ENCODE assay signal across 19 cellular contexts in the genomic region with DNA sequence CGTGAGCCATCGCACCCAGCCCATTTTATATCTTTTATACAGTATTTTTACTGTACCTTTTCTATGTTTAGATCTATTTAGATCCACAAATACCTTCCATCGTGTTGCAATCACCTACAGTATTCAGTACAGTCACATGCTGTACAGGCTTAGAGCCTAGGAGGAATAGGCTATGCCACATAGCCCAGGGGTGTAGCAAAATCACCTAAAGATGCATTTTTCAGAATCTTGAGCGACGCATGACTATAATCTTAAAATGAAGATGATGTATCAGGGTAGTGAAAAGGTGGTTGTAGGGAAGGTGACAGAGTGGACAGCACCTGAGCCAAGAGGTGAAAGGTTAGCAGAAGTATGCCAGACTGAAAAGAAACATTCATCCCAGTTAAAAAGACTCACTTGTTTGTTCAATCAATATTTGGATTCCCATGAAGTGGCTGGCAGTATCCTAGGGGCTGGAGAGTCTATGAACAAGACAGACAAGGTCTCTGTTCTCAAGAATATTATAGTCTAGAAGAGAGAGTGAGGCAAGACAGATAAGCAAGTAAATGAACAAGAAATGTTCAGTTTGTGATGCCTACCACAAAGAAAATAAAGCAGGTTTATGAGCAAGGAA. TPM values are rescaled to one million over a fixed set of nuclear protein-coding genes. Genes with fewer than 3 reads are reported as not detected.
DNase-seq lines count a peak whose midpoint lies in the region; ATAC-seq, FAIRE-seq and TF ChIP-seq lines count a peak whose summit lies in the region.
"Had no signal": no experiment of that assay in that cellular context is flagged by ENCODE, and none has a peak within 500 bp of the region (broad histone marks: within the 10 kb centered on the region; RNA-seq: fewer than 3 reads in every experiment).

No MANE protein-coding gene starts in this region.

- TF ChIP-seq CTCF in lower lobe of right lung (IDR thresholded peaks at IDR 0.05) (no peak), upper lobe of right lung (IDR thresholded peaks at IDR 0.05) (no peak), pancreas (IDR thresholded peaks at IDR 0.05) (no peak)

- H3K36me3 Mint-ChIP-seq in activated naive CD4-positive, alpha-beta T cell treated with anti-CD3 and anti-CD28 coated beads, Interleukin-2, amount 50 U/mL, for 24 hours: peaks cover 14% of the 10 kb centered on the region
- H3K36me3 Mint-ChIP-seq in activated naive CD4-positive, alpha-beta T cell treated with anti-CD3 and anti-CD28 coated beads for 36 hours (ENCODE audit: low read depth): peaks cover 13% of the 10 kb centered on the region
- peaks cover 31% of the 10 kb centered on the region for H3K36me3 Mint-ChIP-seq in activated T-helper 17 cell treated with anti-CD3 and anti-CD28 coated beads, Interleukin-2, amount 50 U/mL, for 72 hours (ENCODE audit: low read depth)

- H3K27me3 ChIP-seq in lower lobe of right lung (ENCODE audit: low read depth) (no peaks in the 10 kb centered on the region), upper lobe of right lung (no peaks in the 10 kb centered on the region), pancreas (no peaks in the 10 kb centered on the region)
- H3K27me3 ChIP-seq: vagina had no signal

- no peaks in the 10 kb centered on the region for H3K9me3 Mint-ChIP-seq in activated naive CD4-positive, alpha-beta T cell treated with anti-CD3 and anti-CD28 coated beads, Interleukin-2, amount 50 U/mL, for 24 hours
- H3K9me3 Mint-ChIP-seq in activated naive CD4-positive, alpha-beta T cell treated with anti-CD3 and anti-CD28 coated beads for 36 hours: no peaks in the 10 kb centered on the region
- no peaks in the 10 kb centered on the region for H3K9me3 Mint-ChIP-seq in activated T-helper 17 cell treated with anti-CD3 and anti-CD28 coated beads, Interleukin-2, amount 50 U/mL, for 72 hours
- H3K9me3 Mint-ChIP-seq: activated naive CD8-positive, alpha-beta T cell treated with anti-CD3 and anti-CD28 coated beads for 36 hours; CD14-positive monocyte; H9 had no signal

- H3K36me3 ChIP-seq in lower lobe of right lung (peaks cover 29% of the 10 kb centered on the region), upper lobe of right lung (peaks cover 24% of the 10 kb centered on the region), pancreas (no peaks in the 10 kb centered on the region)

- 63 to 73% methylated on average over 5 of the region's 5 CpGs for WGBS in pancreas, 2 donors

- DNase-seq in activated naive CD4-positive, alpha-beta T cell treated with anti-CD3 and anti-CD28 coated beads for 36 hours: no peak
- DNase-seq in lower lobe of right lung: no peak
- no peak for DNase-seq in upper lobe of right lung
- no peak for DNase-seq in ACHN
- no peak for DNase-seq in pancreas
- DNase-seq: activated naive CD8-positive, alpha-beta T cell treated with anti-CD3 and anti-CD28 coated beads for 36 hours; activated T-cell treated with anti-CD3 and anti-CD28 coated beads, Interleukin-2, amount 50 U/mL, for 48 hours; GF-D8; H9; kidney; NCI-H146; NCI-H524 treated with DMSO at 0.1 percent for 48 hours had no signal

- H3K4me1 Mint-ChIP-seq in activated naive CD4-positive, alpha-beta T cell treated with anti-CD3 and anti-CD28 coated beads, Interleukin-2, amount 50 U/mL, for 24 hours: peaks cover 41% of the 10 kb centered on the region
- peaks cover 25% of the 10 kb centered on the region for H3K4me1 Mint-ChIP-seq in activated naive CD4-positive, alpha-beta T cell treated with anti-CD3 and anti-CD28 coated beads for 36 hours (ENCODE audit: low read depth)
- peaks cover 25% of the 10 kb centered on the region for H3K4me1 Mint-ChIP-seq in activated T-helper 17 cell treated with anti-CD3 and anti-CD28 coated beads, Interleukin-2, amount 50 U/mL, for 72 hours

- intact Hi-C loops in activated naive CD4-positive, alpha-beta T cell treated with anti-CD3 and anti-CD28 coated beads for 36 hours (cut with micrococcal nuclease): loop anchor here (10.0 kb wide), 1 partner anchor 401 kb away; no protein-coding TSS in a partner anchor
- intact Hi-C loops in lower lobe of right lung (cut with DNase I): no loop called here
- intact Hi-C loops in upper lobe of right lung (cut with DNase I): no loop called here
- intact Hi-C loops in pancreas (cut with DNase I): no loop called here

- no peaks in the 10 kb centered on the region for H3K9me3 ChIP-seq in lower lobe of right lung
- no peaks in the 10 kb centered on the region for H3K9me3 ChIP-seq in upper lobe of right lung
- H3K9me3 ChIP-seq in pancreas: no peaks in the 10 kb centered on the region
- H3K9me3 ChIP-seq: vagina had no signal

- FAIRE-seq in pancreas (lab: Jason Lieb, UNC): no peak
- FAIRE-seq: kidney had no signal

- CTCF ChIA-PET in activated naive CD4-positive, alpha-beta T cell treated with anti-CD3 and anti-CD28 coated beads for 36 hours (lab: Charles Lee): no interaction called here

- H3K27ac ChIP-seq in lower lobe of right lung (peak overlapping the region; percentile 21), upper lobe of right lung (peak overlapping the region; percentile 24), pancreas (peak overlapping the region in 2 of 4 donors; percentile 4 to 11)
- H3K27ac ChIP-seq: parathyroid adenoma, vagina had no signal

- H3K4me1 ChIP-seq in lower lobe of right lung: peaks cover 26% of the 10 kb centered on the region
- H3K4me1 ChIP-seq in upper lobe of right lung: peaks cover 30% of the 10 kb centered on the region
- H3K4me1 ChIP-seq in pancreas: peaks cover 5 to 11% (median 6%) of the 10 kb centered on the region in 3 donors

- in situ Hi-C loops in ACHN (cut with HindIII; ENCODE audit: low pct_ligation_motif_present, low pct_unique_long_range_greater_than_20kb, low sequenced_read_pairs): no loop called here

- H3K27me3 Mint-ChIP-seq in activated naive CD4-positive, alpha-beta T cell treated with anti-CD3 and anti-CD28 coated beads, Interleukin-2, amount 50 U/mL, for 24 hours: no peaks in the 10 kb centered on the region
- H3K27me3 Mint-ChIP-seq in activated naive CD4-positive, alpha-beta T cell treated with anti-CD3 and anti-CD28 coated beads for 36 hours (ENCODE audit: low read depth): no peaks in the 10 kb centered on the region
- no peaks in the 10 kb centered on the region for H3K27me3 Mint-ChIP-seq in activated T-helper 17 cell treated with anti-CD3 and anti-CD28 coated beads, Interleukin-2, amount 50 U/mL, for 72 hours
- H3K27me3 Mint-ChIP-seq: activated naive CD8-positive, alpha-beta T cell treated with anti-CD3 and anti-CD28 coated beads for 36 hours had no signal

- peak overlapping the region; percentile 49 for H3K4me3 Mint-ChIP-seq in activated naive CD4-positive, alpha-beta T cell treated with anti-CD3 and anti-CD28 coated beads, Interleukin-2, amount 50 U/mL, for 24 hours
- H3K4me3 Mint-ChIP-seq in activated naive CD4-positive, alpha-beta T cell treated with anti-CD3 and anti-CD28 coated beads for 36 hours: no peak overlapping the region
- peak overlapping the region; percentile 97 for H3K4me3 Mint-ChIP-seq in activated T-helper 17 cell treated with anti-CD3 and anti-CD28 coated beads, Interleukin-2, amount 50 U/mL, for 72 hours
- H3K4me3 Mint-ChIP-seq: activated naive CD8-positive, alpha-beta T cell treated with anti-CD3 and anti-CD28 coated beads for 36 hours; CD14-positive monocyte had no signal

- H3K4me3 ChIP-seq in lower lobe of right lung (no peak overlapping the region), upper lobe of right lung (no peak overlapping the region), pancreas (no peak overlapping the region)
- H3K4me3 ChIP-seq: vagina had no signal

- no peak overlapping the region for H3K27ac Mint-ChIP-seq in activated naive CD4-positive, alpha-beta T cell treated with anti-CD3 and anti-CD28 coated beads, Interleukin-2, amount 50 U/mL, for 24 hours
- H3K27ac Mint-ChIP-seq in activated naive CD4-positive, alpha-beta T cell treated with anti-CD3 and anti-CD28 coated beads for 36 hours: no peak overlapping the region
- peak overlapping the region; percentile 32 for H3K27ac Mint-ChIP-seq in activated T-helper 17 cell treated with anti-CD3 and anti-CD28 coated beads, Interleukin-2, amount 50 U/mL, for 72 hours
- H3K27ac Mint-ChIP-seq: activated naive CD8-positive, alpha-beta T cell treated with anti-CD3 and anti-CD28 coated beads for 36 hours had no signal

- ATAC-seq in activated T-helper 17 cell treated with anti-CD3 and anti-CD28 coated beads, Interleukin-2, amount 50 U/mL, for 72 hours (replicated peaks): no peak
- no peak for ATAC-seq in lower lobe of right lung
- no peak for ATAC-seq in upper lobe of right lung
- no peak for ATAC-seq in HG02588 (IDR thresholded peaks at IDR 0.05; ENCODE audit: unreplicated experiment)
- ATAC-seq in pancreas: no peak
- ATAC-seq: sciatic nerve had no signal

RNA-seq across cellular contexts. Expression of gene SPRING1, which starts 3.6 kb away (rescaled TPM):
- 10 to 100 TPM; 14.8 to 16.9 TPM for total RNA-seq in activated naive CD4-positive, alpha-beta T cell treated with anti-CD3 and anti-CD28 coated beads for 36 hours
- 10 to 100 TPM; 17.9 to 32.8 TPM for total RNA-seq in activated T-helper 17 cell treated with anti-CD3 and anti-CD28 coated beads, Interleukin-2, amount 50 U/mL, for 72 hours
- total RNA-seq in lower lobe of right lung (84.3 TPM), upper lobe of right lung (126 TPM), pancreas (10 to 100 TPM in 4 of 6 donors, 1 to 10 TPM in 2; 7.9 to 21.9 (median 11.7) TPM)
- 1 to 10 TPM; 7.5 to 8.4 TPM for polyA plus RNA-seq in pancreas

RNA-seq across cellular contexts. Expression of gene RNFT2, which starts 3.9 kb away (rescaled TPM):
- total RNA-seq in activated naive CD4-positive, alpha-beta T cell treated with anti-CD3 and anti-CD28 coated beads for 36 hours: 10 to 100 TPM; 13.0 to 15.8 TPM
- 10 to 100 TPM; 12.3 to 23.6 TPM for total RNA-seq in activated T-helper 17 cell treated with anti-CD3 and anti-CD28 coated beads, Interleukin-2, amount 50 U/mL, for 72 hours
- total RNA-seq in lower lobe of right lung (3.3 TPM), upper lobe of right lung (2.6 TPM), pancreas (1 to 10 TPM in 4 of 6 donors, under 1 TPM in 2; 0.51 to 1.8 (median 1.2) TPM)
- 1 to 10 TPM; 1.6 to 2.6 TPM for polyA plus RNA-seq in pancreas
- polyA plus RNA-seq: CD14-positive monocyte had no signal
